8 cellular contexts compared by ENCODE assay signal in the genomic region with DNA sequence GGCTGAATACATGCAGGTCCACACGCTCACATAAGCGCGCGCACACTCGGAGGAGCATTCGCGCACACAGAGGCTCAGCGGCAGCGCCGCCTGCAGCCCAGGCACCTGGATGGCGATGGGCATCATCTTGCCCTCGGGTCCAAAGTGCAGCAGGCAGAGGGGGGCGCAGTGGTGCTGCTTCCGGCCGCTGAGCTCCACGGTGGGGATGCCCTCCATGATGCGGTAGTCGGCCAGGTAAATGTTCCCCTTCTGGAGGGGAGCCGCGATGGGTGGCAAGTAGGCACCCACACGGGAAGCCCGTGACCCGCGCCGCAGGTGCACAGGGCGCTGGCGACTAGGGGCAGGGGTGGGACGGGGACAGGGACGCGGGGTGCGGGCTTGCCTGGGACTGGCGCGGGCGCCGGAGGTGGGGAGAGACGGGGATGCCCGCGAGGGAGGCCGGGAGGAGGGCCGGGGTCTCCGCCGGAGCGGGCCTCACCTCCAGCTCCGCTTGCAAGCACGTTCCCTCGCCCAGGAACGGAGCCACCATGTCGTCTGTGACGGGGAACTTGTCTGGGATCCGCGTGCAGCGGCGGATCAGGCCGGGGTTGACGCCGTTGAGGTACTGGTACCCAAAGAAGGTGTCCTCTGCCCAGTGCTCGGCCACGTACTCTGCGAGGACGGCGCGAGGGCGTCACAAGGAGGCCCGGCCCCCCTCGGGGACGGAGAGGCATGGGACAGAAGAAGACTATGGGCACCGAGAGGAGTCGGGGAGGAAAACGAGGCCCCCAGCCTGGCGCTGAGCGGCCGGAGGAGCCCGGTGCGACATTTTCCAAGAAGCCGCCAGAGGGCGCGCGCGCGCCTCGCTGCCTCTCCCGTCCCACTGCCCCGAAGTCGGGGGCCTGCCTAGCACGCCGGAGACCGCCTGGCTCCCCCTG. TPM values are rescaled to one million over a fixed set of nuclear protein-coding genes. Genes with fewer than 3 reads are reported as not detected.
DNase-seq lines count a peak whose midpoint lies in the region; ATAC-seq and TF ChIP-seq lines count a peak whose summit lies in the region.

No MANE protein-coding gene starts in this region.

- H3K9me3 ChIP-seq in OCI-LY7 (ENCODE audit: low read length) (no peaks in the 10 kb centered on the region), esophagus squamous epithelium (no peaks in the 10 kb centered on the region)

- no peak for ATAC-seq in GM18520 (IDR thresholded peaks at IDR 0.05; ENCODE audit: unreplicated experiment)

- H3K36me3 ChIP-seq in OCI-LY7 (ENCODE audit: insufficient read depth, low read length) (0 out of 2 replicates have a peak, but pooled peaks cover 8% of the 10 kb centered on the region), esophagus squamous epithelium (no peaks in the 10 kb centered on the region)

- peak overlapping the region; percentile 87 for H2AFZ ChIP-seq in OCI-LY7 (ENCODE audit: low read length)

- DNase-seq in HK-2 (ENCODE audit: unreplicated experiment) (peak; percentile 84), OCI-LY7 (ENCODE audit: low spot score) (peak; percentile 90), activated T-cell treated with anti-CD3 and anti-CD28 coated beads for 48 hours (ENCODE audit: low read depth) (peak; percentile 82), esophagus squamous epithelium (lab: John Stamatoyannopoulos, UW) (no peak), myocyte (ENCODE audit: low read depth) (peak; percentile 58)
- DNase-seq in stimulated activated CD8-positive, alpha-beta memory T cell treated with anti-CD3 and anti-CD28 coated beads, Interleukin-7, amount 100 ng/mL, for 24 hours (ENCODE audit: low read depth): peak; percentile 59

- BruUV-seq in OCI-LY7 (replicated peaks; lab: Mats Ljungman, UMichigan): no TSS peak

- 0 to 3% methylated on average over 12 to 31 of the region's 87 CpGs for WGBS in esophagus squamous epithelium, 2 donors

- H3K79me2 ChIP-seq in OCI-LY7 (ENCODE audit: insufficient read depth, low read depth, low read length): no peaks in the 10 kb centered on the region

- POLR2A ChIA-PET in OCI-LY7 (lab: Charles Lee): interaction anchor here (0.9 kb wide), 1 partner anchor 12 kb away, joined by 3 read pairs; no protein-coding TSS in a partner anchor

- TF ChIP-seq CTCF in GM12872 (IDR thresholded peaks at IDR 0.05; ENCODE audit: insufficient read depth, low read depth, low read length) (peak; percentile 92), OCI-LY7 (conservative IDR thresholded peaks at IDR 0.05; ENCODE audit: low read length) (peak; percentile 84), esophagus squamous epithelium (IDR thresholded peaks at IDR 0.05) (peak; percentile 83 to 95 (median 88))

- H3K4me3 ChIP-seq in OCI-LY7 (ENCODE audit: low read depth, low read length, poor library complexity, severe bottlenecking) (peak overlapping the region; percentile 74), esophagus squamous epithelium (peak overlapping the region; percentile 19 to 64 (median 44))

- no peaks in the 10 kb centered on the region for H4K20me1 ChIP-seq in OCI-LY7 (ENCODE audit: insufficient read depth, low read length)

- H3K4me1 ChIP-seq in OCI-LY7 (ENCODE audit: insufficient read depth, low read length, poor library complexity, severe bottlenecking) (peaks cover 6% of the 10 kb centered on the region), esophagus squamous epithelium (peaks cover 7 to 24% (median 17%) of the 10 kb centered on the region in 3 donors)

- intact Hi-C loops in OCI-LY7 (cut with micrococcal nuclease; ENCODE audit: unreplicated experiment): loop anchor here (1.0 to 2.0 kb wide), 3 partner anchors 19 to 39 kb away; partner anchors contain the start of gene ALOXE3
- intact Hi-C loops in esophagus squamous epithelium (cut with DNase I): loop anchor here (5.0 kb wide), 1 partner anchor 33 kb away; no protein-coding TSS in a partner anchor

- H3K9me2 ChIP-seq in OCI-LY7 (ENCODE audit: insufficient read depth, low read length): no peaks in the 10 kb centered on the region

- H3K27ac ChIP-seq in OCI-LY7 (ENCODE audit: low read depth, low read length, poor library complexity, severe bottlenecking) (peak overlapping the region; percentile 67), esophagus squamous epithelium (peak overlapping the region in 2 of 4 donors; percentile 33 to 36)

- CTCF ChIA-PET in OCI-LY7 (lab: Charles Lee; ENCODE audit: unreplicated experiment): interaction anchor here (0.5 to 1.0 kb wide), 5 partner anchors 11 to 133 kb away, joined by 3 to 6 read pairs (median 4); no protein-coding TSS in a partner anchor

- TF ChIP-seq POLR2A in esophagus squamous epithelium (IDR thresholded peaks at IDR 0.05): no peak

- peaks cover 0 to 98% (median 5%) of the 10 kb centered on the region in 4 donors for H3K27me3 ChIP-seq in esophagus squamous epithelium

- peak overlapping the region; percentile 79 for H3K4me2 ChIP-seq in OCI-LY7 (ENCODE audit: low read length)

RNA-seq across cellular contexts. Expression of gene ALOX12B, which starts 8.0 kb away (rescaled TPM):
- total RNA-seq in OCI-LY7 (2014; rRNA removed; shearing (Covaris generic)): 2.0 TPM in 1 of 2 replicates, not detected in the other
- 4.5 and 5.3 TPM in 2 replicates for total RNA-seq in OCI-LY7 (2022)
- 10 to 100 TPM in 2 of 4 donors, 1 to 10 TPM in 1, under 1 TPM in 1; 0.76 to 34.6 (median 10.8) TPM for total RNA-seq in esophagus squamous epithelium
- total RNA-seq in myocyte: 0.16 and 0.40 TPM in 2 replicates
- polyA plus RNA-seq in myocyte (2012): not detected

RNA-seq across cellular contexts. Expression of gene ALOXE3, which starts 38.8 kb away (rescaled TPM):
- total RNA-seq in OCI-LY7 (2014; rRNA removed; shearing (Covaris generic)): not detected in 2 replicates
- total RNA-seq in OCI-LY7 (2022) (0.10 TPM in 1 of 2 replicates, not detected in the other), esophagus squamous epithelium (1 to 10 TPM in 2 of 4 donors, under 1 TPM in 1, not detected in 1; 0.30 to 8.8 (median 2.2) TPM), myocyte (not detected in 2 replicates)
- polyA plus RNA-seq in myocyte (2012): 0.03 TPM

RNA-seq across cellular contexts. Expression of gene ALOX15B, which starts 40.7 kb away (rescaled TPM):
- not detected in 2 replicates for total RNA-seq in OCI-LY7 (2014; rRNA removed; shearing (Covaris generic))
- not detected in 2 replicates for total RNA-seq in OCI-LY7 (2022)
- total RNA-seq in esophagus squamous epithelium: 100 to 1,000 TPM in 1 of 4 donors, 10 to 100 TPM in 3; 24.0 to 104 (median 50.5) TPM
- total RNA-seq in myocyte: not detected in 2 replicates
- not detected for polyA plus RNA-seq in myocyte (2012)

RNA-seq across cellular contexts. Expression of gene HES7, which starts 44.4 kb away (rescaled TPM):
- total RNA-seq in OCI-LY7 (2014; rRNA removed; shearing (Covaris generic)): 0.44 and 0.75 TPM in 2 replicates
- total RNA-seq in OCI-LY7 (2022) (4.6 and 5.8 TPM in 2 replicates), esophagus squamous epithelium (not detected), myocyte (0.16 and 0.53 TPM in 2 replicates)
- polyA plus RNA-seq in myocyte (2012): 0.33 TPM

Comparison
In these comparisons a context has a peak if more than half of its experiments do, and no peak if none do; other contexts are left out.
1. RNA of gene ALOX15B, which starts 40.7 kb away (total RNA-seq): 24.0 to 104 TPM in esophagus squamous epithelium; not detected in OCI-LY7 and not detected in myocyte; every median in the first group is over 10 times any median in the second.
2. Peak in every context shown above with its lines, with median percentiles within 50 percentile points of each other: CTCF ChIP-seq.